In the genomic region with DNA sequence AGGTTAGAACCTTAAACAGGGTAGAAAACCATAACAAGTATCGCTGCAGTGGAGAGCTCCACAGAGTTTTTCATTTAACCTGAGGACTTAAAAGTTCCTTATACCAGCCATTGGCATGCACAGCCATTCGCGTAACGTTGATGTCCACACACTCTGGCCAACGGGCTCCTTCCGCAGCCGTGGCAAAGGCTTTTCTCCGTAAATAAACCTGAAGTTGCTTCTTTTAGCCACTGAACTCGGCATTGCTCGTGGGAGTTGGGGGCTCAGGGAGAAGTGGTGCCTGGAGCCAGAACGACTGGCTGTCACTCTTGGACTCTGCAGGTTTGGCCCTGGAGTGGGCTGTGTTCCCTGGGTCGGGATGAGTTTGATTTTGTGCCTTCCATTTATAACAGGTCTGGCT, we compare ENCODE assay signal across 18 cellular contexts.
DNase-seq lines count a peak whose midpoint lies in the region; ATAC-seq, FAIRE-seq and TF ChIP-seq lines count a peak whose summit lies in the region.
"Had no signal": no experiment of that assay in that cellular context is flagged by ENCODE, and none has a peak within 500 bp of the region (broad histone marks: within the 10 kb centered on the region; RNA-seq: fewer than 3 reads in every experiment).

No MANE protein-coding gene starts in this region.

- H3K4me1 ChIP-seq in BLaER1 treated with 17β-estradiol and CSF1 and Interleukin-3, amounts not matched to agents 10 nM and 100 nM = peaks cover 34 to 60% (median 47%) of the 10 kb centered on the region in 10 experiments
- H3K4me1 ChIP-seq in pancreas = no peaks in the 10 kb centered on the region
- no peaks in the 10 kb centered on the region for H3K4me1 ChIP-seq in psoas muscle
- H3K4me1 ChIP-seq: A549 had no signal

- TF ChIP-seq CTCF in pancreas (IDR thresholded peaks at IDR 0.05) = no peak
- no peak for TF ChIP-seq CTCF in psoas muscle (IDR thresholded peaks at IDR 0.05)
- no peak for TF ChIP-seq CTCF in omental fat pad (IDR thresholded peaks at IDR 0.05)

- DNase-seq in T-helper 17 cell (no peak), posterior vena cava (ENCODE audit: low spot score) (peak; percentile 71), pancreas (no peak), psoas muscle (no peak), omental fat pad (ENCODE audit: low spot score) (no peak)
- DNase-seq: BE2C; CD8-positive, alpha-beta T cell; COR-L47; DND-41; GDM1; HCEC 1CT; HFFc6 had no signal

- H3K27me3 ChIP-seq in BLaER1 treated with 17β-estradiol and CSF1 and Interleukin-3, amounts not matched to agents 10 nM and 100 nM = peaks cover 0 to 17% (median 3%) of the 10 kb centered on the region in 11 experiments; a peak in 8 of 22 replicates
- H3K27me3 ChIP-seq in layer of hippocampus (ENCODE audit: control insufficient read depth, insufficient read depth, low read length) (no peaks in the 10 kb centered on the region), pancreas (no peaks in the 10 kb centered on the region), psoas muscle (ENCODE audit: insufficient read depth in 3 of 3, low read length in 2 of 3) (no peaks in the 10 kb centered on the region)

- no peaks in the 10 kb centered on the region for H3K9me3 ChIP-seq in BLaER1 treated with 17β-estradiol and CSF1 and Interleukin-3, amounts not matched to agents 10 nM and 100 nM (replicated peaks in 1 of 11)
- H3K9me3 ChIP-seq in T-helper 17 cell (ENCODE audit: control insufficient read depth, low read length, poor library complexity, severe bottlenecking) = no peaks in the 10 kb centered on the region
- no peaks in the 10 kb centered on the region for H3K9me3 ChIP-seq in pancreas
- H3K9me3 ChIP-seq in psoas muscle = no peaks in the 10 kb centered on the region
- H3K9me3 ChIP-seq: A549, BE2C had no signal

- H3K27me3 Mint-ChIP-seq in T-helper 17 cell = no peaks in the 10 kb centered on the region

- H3K4me2 ChIP-seq in BLaER1 treated with 17β-estradiol and CSF1 and Interleukin-3, amounts not matched to agents 10 nM and 100 nM = peak overlapping the region in 9 of 11 experiments; percentile 38 to 91 (median 75); a peak in 13 of 22 replicates
- H3K4me2 ChIP-seq: A549 had no signal

- no peak for FAIRE-seq in pancreas (lab: Jason Lieb, UNC)
- FAIRE-seq: A549, GM12892, H1 had no signal

- 0 out of 22 replicates have a peak, but pooled peaks cover 0 to under 1% (median 0%) of the 10 kb centered on the region in 11 experiments for H3K36me3 ChIP-seq in BLaER1 treated with 17β-estradiol and CSF1 and Interleukin-3, amounts not matched to agents 10 nM and 100 nM
- H3K36me3 ChIP-seq in pancreas (no peaks in the 10 kb centered on the region), psoas muscle (ENCODE audit: insufficient read depth in 1 of 2, low read depth in 1 of 2) (peaks cover 0 to 12% of the 10 kb centered on the region in 2 donors)
- H3K36me3 ChIP-seq: BE2C had no signal

- H3K4me3 Mint-ChIP-seq in T-helper 17 cell = no peak overlapping the region
- H3K4me3 Mint-ChIP-seq: CD14-positive monocyte; CD8-positive, alpha-beta T cell; HFFc6 had no signal

- no peak overlapping the region for H3K9ac ChIP-seq in BLaER1 treated with 17β-estradiol and CSF1 and Interleukin-3, amounts not matched to agents 10 nM and 100 nM

- intact Hi-C loops in posterior vena cava (cut with DNase I) = loop anchor here in 1 of 2 donors (10.0 kb wide), 1 partner anchor 183 kb away; no protein-coding TSS in a partner anchor
- intact Hi-C loops in pancreas (cut with DNase I) = loop anchor here in 1 of 3 donors (10.0 kb wide), 2 partner anchors 183 to 1083 kb away; no protein-coding TSS in a partner anchor
- intact Hi-C loops in psoas muscle (cut with DNase I) = no loop called here

- H3K27ac ChIP-seq in BLaER1 treated with 17β-estradiol and CSF1 and Interleukin-3, amounts not matched to agents 10 nM and 100 nM = peak overlapping the region in 3 of 11 experiments; percentile 48 to 58 (median 58); a peak in 2 of 22 replicates
- H3K27ac ChIP-seq in layer of hippocampus (ENCODE audit: low read depth, low read length) = peak overlapping the region; percentile 27
- H3K27ac ChIP-seq in pancreas = no peak overlapping the region
- H3K27ac ChIP-seq in psoas muscle = no peak overlapping the region
- H3K27ac ChIP-seq: A549 had no signal

- 83 to 87% methylated on average over 12 of the region's 12 CpGs for WGBS in pancreas, 2 donors
- 78 to 83% (median 82%) methylated on average over 12 of the region's 12 CpGs for WGBS in psoas muscle, 3 donors

- H4K20me1 ChIP-seq in BLaER1 treated with 17β-estradiol and CSF1 and Interleukin-3, amounts not matched to agents 10 nM and 100 nM = no peaks in the 10 kb centered on the region

- no peak for ATAC-seq in T-helper 17 cell
- ATAC-seq in pancreas = no peak
- no peak for ATAC-seq in psoas muscle
- ATAC-seq in omental fat pad (ENCODE audit: low FRiP score) = no peak
- ATAC-seq: CD8-positive, alpha-beta T cell had no signal

- H3K27ac Mint-ChIP-seq in T-helper 17 cell = peak overlapping the region; percentile 56
- H3K27ac Mint-ChIP-seq: CD14-positive monocyte; CD8-positive, alpha-beta T cell; HFFc6 had no signal

- no peaks in the 10 kb centered on the region for H3K36me3 Mint-ChIP-seq in T-helper 17 cell (ENCODE audit: low read depth)

- peaks cover 5% of the 10 kb centered on the region for H3K4me1 Mint-ChIP-seq in T-helper 17 cell

- H3K4me3 ChIP-seq in BLaER1 treated with 17β-estradiol and CSF1 and Interleukin-3, amounts not matched to agents 10 nM and 100 nM = no peak overlapping the region
- H3K4me3 ChIP-seq in pancreas (no peak overlapping the region), psoas muscle (no peak overlapping the region)
- H3K4me3 ChIP-seq: A549 had no signal
